In the genomic region with DNA sequence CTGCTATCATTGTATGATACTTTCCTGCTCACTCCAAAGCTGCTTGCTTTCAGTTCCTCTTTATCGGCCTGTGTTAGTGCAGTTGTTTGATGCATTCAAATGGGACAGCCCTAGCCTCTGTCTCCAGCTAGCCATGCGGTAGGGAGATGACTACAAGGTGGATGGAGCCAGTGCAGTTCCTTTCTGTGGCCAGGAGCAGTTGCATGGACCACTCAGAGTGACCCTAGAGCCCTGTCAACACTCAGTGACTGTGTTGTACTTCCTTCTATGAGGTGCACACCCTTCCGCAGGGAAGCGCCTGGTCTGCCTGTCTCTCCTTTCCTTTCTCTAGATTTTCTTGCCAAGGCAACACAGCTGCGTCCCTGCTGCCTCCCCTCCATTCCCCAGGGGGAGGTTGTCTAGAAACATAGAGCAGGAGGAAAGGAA, we compare ENCODE assay signal across 10 cellular contexts. TPM values are rescaled to one million over a fixed set of nuclear protein-coding genes. Genes with fewer than 3 reads are reported as not detected.
DNase-seq lines count a peak whose midpoint lies in the region; ATAC-seq and TF ChIP-seq lines count a peak whose summit lies in the region.
"Had no signal": no experiment of that assay in that cellular context is flagged by ENCODE, and none has a peak within 500 bp of the region (broad histone marks: within the 10 kb centered on the region; RNA-seq: fewer than 3 reads in every experiment).

No MANE protein-coding gene starts in this region.

- H3K9me3 Mint-ChIP-seq in activated CD8-positive, alpha-beta T cell treated with anti-CD3 and anti-CD28 coated beads for 36 hours = peaks cover 5% of the 10 kb centered on the region
- H3K9me3 Mint-ChIP-seq: T-cell had no signal

- peak; percentile 97 for ATAC-seq in GM18517 (IDR thresholded peaks at IDR 0.05; ENCODE audit: unreplicated experiment)
- ATAC-seq in GM21515 (IDR thresholded peaks at IDR 0.05; ENCODE audit: unreplicated experiment) = peak; percentile 97
- peak; percentile 97 for ATAC-seq in HG03196 (IDR thresholded peaks at IDR 0.05; ENCODE audit: unreplicated experiment)
- no peak for ATAC-seq in activated CD8-positive, alpha-beta T cell treated with anti-CD3 and anti-CD28 coated beads for 36 hours
- ATAC-seq: T-cell had no signal

- TF ChIP-seq CTCF in activated CD8-positive, alpha-beta T cell treated with anti-CD3 and anti-CD28 coated beads for 36 hours (IDR thresholded peaks at IDR 0.05) = no peak
- TF ChIP-seq CTCF in coronary artery (IDR thresholded peaks at IDR 0.05) = no peak

- H3K27ac ChIP-seq in coronary artery = peak overlapping the region in 1 of 2 donors; percentile 3

- no peaks in the 10 kb centered on the region for H3K36me3 Mint-ChIP-seq in activated CD8-positive, alpha-beta T cell treated with anti-CD3 and anti-CD28 coated beads for 36 hours (ENCODE audit: low read depth)
- H3K36me3 Mint-ChIP-seq: T-cell had no signal

- no peaks in the 10 kb centered on the region for H3K4me1 Mint-ChIP-seq in activated CD8-positive, alpha-beta T cell treated with anti-CD3 and anti-CD28 coated beads for 36 hours (ENCODE audit: low read depth)
- H3K4me1 Mint-ChIP-seq: T-cell had no signal

- CTCF ChIA-PET in activated CD8-positive, alpha-beta T cell treated with anti-CD3 and anti-CD28 coated beads for 36 hours (lab: Charles Lee) = no interaction called here

- H3K4me3 ChIP-seq in coronary artery = no peak overlapping the region

- H3K27me3 Mint-ChIP-seq in activated CD8-positive, alpha-beta T cell treated with anti-CD3 and anti-CD28 coated beads for 36 hours = peaks cover 6% of the 10 kb centered on the region

- H3K4me3 Mint-ChIP-seq in activated CD8-positive, alpha-beta T cell treated with anti-CD3 and anti-CD28 coated beads for 36 hours = no peak overlapping the region
- H3K4me3 Mint-ChIP-seq: T-cell had no signal

- POLR2A ChIA-PET in activated CD8-positive, alpha-beta T cell treated with anti-CD3 and anti-CD28 coated beads for 36 hours (lab: Charles Lee) = no interaction called here

- intact Hi-C loops in activated CD8-positive, alpha-beta T cell treated with anti-CD3 and anti-CD28 coated beads for 36 hours (cut with micrococcal nuclease) = no loop called here

- DNase-seq in germinal center (ENCODE audit: low spot score) (peak; percentile 54), NCI-H82 (lab: John Stamatoyannopoulos, UW) (no peak), NCI-H2107 treated with DMSO at 0.1 percent for 48 hours (lab: John Stamatoyannopoulos, UW; ENCODE audit: unreplicated experiment) (no peak), coronary artery (ENCODE audit: low spot score) (no peak)
- no peak for DNase-seq in activated CD8-positive, alpha-beta T cell treated with anti-CD3 and anti-CD28 coated beads for 36 hours
- DNase-seq: stimulated activated CD8-positive, alpha-beta memory T cell treated with anti-CD3 and anti-CD28 coated beads, Interleukin-4, amount 100 ng/mL, for 48 hours; T-cell had no signal

- H3K27ac Mint-ChIP-seq in activated CD8-positive, alpha-beta T cell treated with anti-CD3 and anti-CD28 coated beads for 36 hours = no peak overlapping the region
- H3K27ac Mint-ChIP-seq: T-cell had no signal

RNA-seq across cellular contexts. Expression of a gene that starts 33.8 kb away (rescaled TPM):
- not detected for total RNA-seq in activated CD8-positive, alpha-beta T cell treated with anti-CD3 and anti-CD28 coated beads for 36 hours
